Comparison of ENCODE assay signal across 10 cellular contexts in the genomic region with DNA sequence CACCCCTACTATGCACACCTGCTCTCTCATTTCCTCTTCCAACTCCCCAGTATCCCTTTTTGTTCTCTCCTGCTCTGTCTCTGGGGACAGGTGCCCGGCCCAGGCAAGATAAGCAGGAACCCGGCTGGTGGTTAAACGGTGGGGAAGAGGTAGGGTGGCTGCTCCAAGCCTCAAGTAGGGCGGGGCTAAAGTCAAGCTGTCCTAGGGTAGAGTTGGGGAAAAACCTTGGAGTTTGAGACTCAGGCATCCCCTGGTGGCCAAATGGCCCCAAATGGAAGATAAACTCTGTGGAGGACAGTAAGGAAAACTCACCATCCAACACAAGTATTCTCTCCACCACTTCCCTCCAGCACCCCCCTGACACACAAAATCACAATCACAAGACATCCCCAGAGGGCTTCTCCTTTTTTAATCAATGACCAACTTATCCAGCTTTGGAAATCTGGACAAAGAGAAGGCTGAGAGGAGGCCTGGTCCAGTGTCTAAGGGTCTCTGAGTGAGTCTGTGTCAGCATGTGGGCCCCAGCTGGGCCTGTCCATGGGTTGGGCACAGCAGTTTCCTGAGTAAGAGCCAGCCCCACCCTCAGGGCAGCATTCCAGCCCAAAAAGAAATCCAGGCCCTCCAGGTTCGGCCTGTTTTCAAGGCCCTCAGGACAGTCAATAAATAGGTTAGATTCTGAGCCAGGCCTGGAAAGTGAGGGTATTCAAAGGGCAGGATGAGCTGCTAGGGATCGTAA. TPM values are rescaled to one million over a fixed set of nuclear protein-coding genes. Genes with fewer than 3 reads are reported as not detected.
DNase-seq lines count a peak whose midpoint lies in the region; ATAC-seq, FAIRE-seq and TF ChIP-seq lines count a peak whose summit lies in the region.
"Had no signal": no experiment of that assay in that cellular context is flagged by ENCODE, and none has a peak within 500 bp of the region (broad histone marks: within the 10 kb centered on the region; RNA-seq: fewer than 3 reads in every experiment).

No MANE protein-coding gene starts in this region.

- CTCF ChIA-PET in K562 (lab: Yijun Ruan, JAX; ENCODE audit: low intra/inter-chr PET ratio) = no interaction called here

- H3K27me3 ChIP-seq in K562 (ENCODE audit: control insufficient read depth in 2 of 2, insufficient read depth in 2 of 2, low read length in 2 of 2) (no peaks in the 10 kb centered on the region), liver (ENCODE audit: control insufficient read depth in 4 of 4, insufficient read depth in 4 of 4, low read length in 3 of 4) (no peaks in the 10 kb centered on the region)

- no peak for FAIRE-seq in K562 (lab: Jason Lieb, UNC)

- H3K4me1 ChIP-seq in K562 (replicated peaks in 1 of 2; ENCODE audit: control insufficient read depth in 2 of 2, insufficient read depth in 2 of 2, low read length in 2 of 2) (peaks cover 8 to 11% of the 10 kb centered on the region in 2 experiments; a peak in 3 of 5 replicates), liver (ENCODE audit: control insufficient read depth in 4 of 4, insufficient read depth in 4 of 4, low read length in 3 of 4) (peaks cover 6 to 38% (median 19%) of the 10 kb centered on the region in 4 donors)

- H2AFZ ChIP-seq in K562 (ENCODE audit: low read depth, low read length) = no peak overlapping the region

- intact Hi-C loops in K562 (cut with micrococcal nuclease) = no loop called here

- POLR2A ChIA-PET in K562 (lab: Yijun Ruan, JAX) = interaction anchor here (0.7 kb wide), 1 partner anchor 542 kb away, joined by 3 read pairs; no protein-coding TSS in a partner anchor

- no TSS peak for BruUV-seq in K562 (replicated peaks; lab: Mats Ljungman, UMichigan)

- TF ChIP-seq RAD21 in K562 (CRISPR knock-in tag; conservative IDR thresholded peaks at IDR 0.05 in 1 of 2, IDR thresholded peaks at IDR 0.05 in 1 of 2) = 0 out of 4 replicates have a peak, but pooled peaks of 1 of the 2 experiments have one; percentile 19
- no peak for TF ChIP-seq RAD21 in liver (IDR thresholded peaks at IDR 0.05)

- no peak overlapping the region for H3K4me3 ChIP-seq in K562
- no peak overlapping the region for H3K4me3 ChIP-seq in liver (ENCODE audit: low read depth in 1 of 3, low read length in 3 of 3)

- H3K9ac ChIP-seq in K562 (ENCODE audit: insufficient read depth in 1 of 2, low read depth in 2 of 2, low read length in 2 of 2) (0 out of 4 replicates have a peak overlapping the region, but pooled peaks of 1 of the 2 experiments have one; percentile 45), liver (ENCODE audit: low read depth in 1 of 2, low read length in 2 of 2) (no peak overlapping the region)

- no peak overlapping the region for H3K4me2 ChIP-seq in K562 (ENCODE audit: insufficient read depth, low read length)

- peak; percentile 30 for DNase-seq in AG08395 (ENCODE audit: low spot score)
- peak in 3 of 4 experiments; percentile 36 to 56 (median 44) for DNase-seq in K562 (ENCODE audit: extremely low read depth in 1 of 4, low spot score in 3 of 4)
- DNase-seq in activated T-cell treated with anti-CD3 and anti-CD28 coated beads for 4 hours = no peak
- DNase-seq: activated CD8-positive, alpha-beta memory T cell treated with anti-CD3 and anti-CD28 coated beads for 24 hours had no signal

- ATAC-seq in K562 = peak; percentile 51
- ATAC-seq in GM21381 (IDR thresholded peaks at IDR 0.05; ENCODE audit: unreplicated experiment) = no peak
- no peak for ATAC-seq in HG03095 (IDR thresholded peaks at IDR 0.05; ENCODE audit: unreplicated experiment)
- no peak for ATAC-seq in GM21390 (IDR thresholded peaks at IDR 0.05; ENCODE audit: unreplicated experiment)

- peaks cover 5% of the 10 kb centered on the region for H3K9me1 ChIP-seq in K562 (ENCODE audit: control insufficient read depth, insufficient read depth, low read length)

- WGBS in K562 (ENCODE audit: insufficient coverage, low coverage, missing lambda C conversion rate) = 62% methylated on average over 6 of the region's 6 CpGs
- 68% methylated on average over 6 of the region's 6 CpGs for WGBS in liver

- TF ChIP-seq POLR2A in K562 (conservative IDR thresholded peaks at IDR 0.05) = no peak

- H3K79me2 ChIP-seq in K562 (ENCODE audit: control insufficient read depth, insufficient read depth, low read length) = no peaks in the 10 kb centered on the region

- TF ChIP-seq EP300 in K562 (IDR thresholded peaks at IDR 0.05; ENCODE audit: low read length) = no peak

- H3K36me3 ChIP-seq in K562 (ENCODE audit: control insufficient read depth, insufficient read depth, low read length) (peaks cover 53% of the 10 kb centered on the region), liver (ENCODE audit: control insufficient read depth in 4 of 4, insufficient read depth in 3 of 4, low read depth in 1 of 4, low read length in 3 of 4) (peaks cover 7 to 27% (median 19%) of the 10 kb centered on the region in 4 donors)

- TF ChIP-seq CTCF in GM12872 (IDR thresholded peaks at IDR 0.05; ENCODE audit: insufficient read depth, low read depth, low read length) (peak; percentile 27; the same call in 2 of the 3 replicates), K562 (IDR thresholded peaks at IDR 0.05 in 2 of 3, conservative IDR thresholded peaks at IDR 0.05 in 1 of 3; ENCODE audit: insufficient read depth in 2 of 3, low read depth in 1 of 3, low read length in 3 of 3) (peak; percentile 22 to 51 (median 39); a peak in 3 of 6 replicates), liver (IDR thresholded peaks at IDR 0.05; ENCODE audit: low read depth, low read length, missing input control) (no peak)

- H4K20me1 ChIP-seq in K562 (replicated peaks; ENCODE audit: control insufficient read depth, insufficient read depth, low read length) = no peaks in the 10 kb centered on the region; the same call in 1 of the 2 replicates

- in situ Hi-C loops in K562 (cut with MboI) = loop anchor here (25.0 kb wide), 1 partner anchor 551 kb away; no protein-coding TSS in a partner anchor

- H3K27ac ChIP-seq in K562 (ENCODE audit: extremely low read depth, low read depth, low read length) = no peak overlapping the region
- peak overlapping the region; percentile 20 to 22 for H3K27ac ChIP-seq in liver (ENCODE audit: low read depth in 1 of 2, low read length in 2 of 2)

- H3K9me3 ChIP-seq in K562 (replicated peaks; ENCODE audit: control insufficient read depth, insufficient read depth, low read depth, low read length) (no peaks in the 10 kb centered on the region), liver (ENCODE audit: control insufficient read depth in 4 of 4, low read length in 3 of 4) (no peaks in the 10 kb centered on the region)

RNA-seq across cellular contexts. Expression of gene POMGNT1, which starts 9.8 kb away (rescaled TPM):
- total RNA-seq in K562 (2011; cell fraction: chromatin; rRNA removed; ENCODE audit: low replicate concordance) = 86.0 and 173 TPM in 2 replicates
- 132 and 135 TPM in 2 replicates for total RNA-seq in K562 (2011; cell fraction: nucleolus; rRNA removed)
- total RNA-seq in K562 (2011; cell fraction: nucleoplasm; rRNA removed) = 113 and 115 TPM in 2 replicates
- total RNA-seq in K562 (2014; rRNA removed) (36.4 and 44.0 TPM in 2 replicates), K562 (2014; rRNA removed; fragmentation: Illumina TruSeq; extraction: Trizol) (30.3 and 33.8 TPM in 2 replicates), K562 (2015; rRNA removed; fragmentation: Illumina TruSeq; extraction: Trizol) (43.4 and 48.4 TPM in 2 replicates), K562 (2021) (57.9 and 58.9 TPM in 2 replicates), liver (10 to 100 TPM; 10.3 to 32.0 TPM)
- polyA plus RNA-seq in K562 (2011; rRNA removed) (42.7 and 50.7 TPM in 2 replicates), K562 (2014; fragmentation: Illumina TruSeq; extraction: Trizol) (45.6 and 47.8 TPM in 2 replicates), K562 (2014; fragmentation: Nextera tagmentation; extraction: Ambion mirVana) (10 to 100 TPM; 14.1 to 27.9 TPM), K562 (2014; rRNA removed) (37.8 and 43.5 TPM in 2 replicates), liver (10 to 100 TPM; 30.7 to 31.4 TPM)
- 44.5 and 48.5 TPM in 2 replicates for polyA plus RNA-seq in K562 (2011; cell fraction: cytosol; rRNA removed)
- polyA plus RNA-seq in K562 (2011; cell fraction: nucleus; rRNA removed) = 131 and 161 TPM in 2 replicates
- 41.3 and 59.8 TPM in 2 replicates for polyA plus RNA-seq in K562 (2012)
- 24.4 and 30.9 TPM in 2 replicates for polyA minus RNA-seq in K562 (2011; rRNA and poly(A)+ RNA removed)
- 21.5 and 24.7 TPM in 2 replicates for polyA minus RNA-seq in K562 (2011; cell fraction: cytosol; rRNA and poly(A)+ RNA removed)
- 25.7 and 38.8 TPM in 2 replicates for polyA minus RNA-seq in K562 (2011; cell fraction: nucleus; rRNA and poly(A)+ RNA removed)

RNA-seq across cellular contexts. Expression of gene P3R3URF, which starts 12.2 kb away (rescaled TPM):
- not detected in 2 replicates for total RNA-seq in K562 (2011; cell fraction: chromatin; rRNA removed; ENCODE audit: low replicate concordance)
- not detected in 2 replicates for total RNA-seq in K562 (2011; cell fraction: nucleolus; rRNA removed)
- not detected in 2 replicates for total RNA-seq in K562 (2011; cell fraction: nucleoplasm; rRNA removed)
- total RNA-seq in K562 (2014; rRNA removed) (not detected in 2 replicates), K562 (2014; rRNA removed; fragmentation: Illumina TruSeq; extraction: Trizol) (not detected in 2 replicates), K562 (2015; rRNA removed; fragmentation: Illumina TruSeq; extraction: Trizol) (not detected in 2 replicates), K562 (2021) (not detected in 2 replicates), liver (not detected)
- polyA plus RNA-seq in K562 (2011; rRNA removed) (not detected in 2 replicates), K562 (2014; fragmentation: Illumina TruSeq; extraction: Trizol) (not detected in 2 replicates), K562 (2014; fragmentation: Nextera tagmentation; extraction: Ambion mirVana) (not detected), K562 (2014; rRNA removed) (not detected in 2 replicates), liver (not detected)
- not detected in 2 replicates for polyA plus RNA-seq in K562 (2011; cell fraction: cytosol; rRNA removed)
- not detected in 2 replicates for polyA plus RNA-seq in K562 (2011; cell fraction: nucleus; rRNA removed)
- polyA plus RNA-seq in K562 (2012) = not detected in 2 replicates
- not detected in 2 replicates for polyA minus RNA-seq in K562 (2011; rRNA and poly(A)+ RNA removed)
- polyA minus RNA-seq in K562 (2011; cell fraction: cytosol; rRNA and poly(A)+ RNA removed) = not detected in 2 replicates
- not detected in 2 replicates for polyA minus RNA-seq in K562 (2011; cell fraction: nucleus; rRNA and poly(A)+ RNA removed)
- total RNA-seq: posterior vena cava had no signal

RNA-seq across cellular contexts. Expression of gene TSPAN1, which starts 13.6 kb away (rescaled TPM):
- total RNA-seq in K562 (2011; cell fraction: chromatin; rRNA removed; ENCODE audit: low replicate concordance) = not detected in 2 replicates
- 0.53 TPM in 1 of 2 replicates, not detected in the other for total RNA-seq in K562 (2011; cell fraction: nucleolus; rRNA removed)
- not detected in 2 replicates for total RNA-seq in K562 (2011; cell fraction: nucleoplasm; rRNA removed)
- not detected in 2 replicates for total RNA-seq in K562 (2014; rRNA removed)
- not detected in 2 replicates for total RNA-seq in K562 (2014; rRNA removed; fragmentation: Illumina TruSeq; extraction: Trizol)
- total RNA-seq in K562 (2015; rRNA removed; fragmentation: Illumina TruSeq; extraction: Trizol) = not detected in 2 replicates
- total RNA-seq in K562 (2021) = 0.38 and 0.58 TPM in 2 replicates
- not detected in 2 replicates for polyA plus RNA-seq in K562 (2011; rRNA removed)
- polyA plus RNA-seq in K562 (2011; cell fraction: cytosol; rRNA removed) = not detected in 2 replicates
- 0.20 TPM in 1 of 2 replicates, not detected in the other for polyA plus RNA-seq in K562 (2011; cell fraction: nucleus; rRNA removed)
- polyA plus RNA-seq in K562 (2012) = 0.07 and 0.22 TPM in 2 replicates
- not detected in 2 replicates for polyA plus RNA-seq in K562 (2014; fragmentation: Illumina TruSeq; extraction: Trizol)
- polyA plus RNA-seq in K562 (2014; fragmentation: Nextera tagmentation; extraction: Ambion mirVana) = not detected
- not detected in 2 replicates for polyA plus RNA-seq in K562 (2014; rRNA removed)
- polyA minus RNA-seq in K562 (2011; rRNA and poly(A)+ RNA removed) = not detected in 2 replicates
- not detected in 2 replicates for polyA minus RNA-seq in K562 (2011; cell fraction: cytosol; rRNA and poly(A)+ RNA removed)
- polyA minus RNA-seq in K562 (2011; cell fraction: nucleus; rRNA and poly(A)+ RNA removed) = not detected in 2 replicates
- 1 to 10 TPM in 1 of 2 donors, under 1 TPM in 1; 0.33 to 2.4 TPM for total RNA-seq in liver
- 1 to 10 TPM; 1.7 to 7.0 TPM for polyA plus RNA-seq in liver

RNA-seq across cellular contexts. Expression of gene LURAP1, which starts 14.7 kb away (rescaled TPM):
- total RNA-seq in K562 (2011; cell fraction: chromatin; rRNA removed; ENCODE audit: low replicate concordance) = 1.6 and 3.1 TPM in 2 replicates
- 2.5 and 3.2 TPM in 2 replicates for total RNA-seq in K562 (2011; cell fraction: nucleolus; rRNA removed)
- 2.6 and 3.4 TPM in 2 replicates for total RNA-seq in K562 (2011; cell fraction: nucleoplasm; rRNA removed)
- 0.86 and 1.00 TPM in 2 replicates for total RNA-seq in K562 (2014; rRNA removed)
- total RNA-seq in K562 (2014; rRNA removed; fragmentation: Illumina TruSeq; extraction: Trizol) = 0.40 and 0.54 TPM in 2 replicates
- 0.18 and 0.34 TPM in 2 replicates for total RNA-seq in K562 (2015; rRNA removed; fragmentation: Illumina TruSeq; extraction: Trizol)
- total RNA-seq in K562 (2021) = 0.60 and 0.72 TPM in 2 replicates
- 0.76 and 1.1 TPM in 2 replicates for polyA plus RNA-seq in K562 (2011; rRNA removed)
- 0.49 and 1.4 TPM in 2 replicates for polyA plus RNA-seq in K562 (2011; cell fraction: cytosol; rRNA removed)
- 0.97 and 1.6 TPM in 2 replicates for polyA plus RNA-seq in K562 (2011; cell fraction: nucleus; rRNA removed)
- polyA plus RNA-seq in K562 (2012) = 0.35 TPM in 2 replicates
- 0.45 and 0.54 TPM in 2 replicates for polyA plus RNA-seq in K562 (2014; fragmentation: Illumina TruSeq; extraction: Trizol)
- polyA plus RNA-seq in K562 (2014; fragmentation: Nextera tagmentation; extraction: Ambion mirVana) = under 1 TPM in 1 of 2 experiments, not detected in 1; 0.07 TPM
- 0.50 and 1.2 TPM in 2 replicates for polyA plus RNA-seq in K562 (2014; rRNA removed)
- polyA minus RNA-seq in K562 (2011; rRNA and poly(A)+ RNA removed) = 0.54 and 0.81 TPM in 2 replicates
- 0.86 TPM in 1 of 2 replicates, not detected in the other for polyA minus RNA-seq in K562 (2011; cell fraction: cytosol; rRNA and poly(A)+ RNA removed)
- 0.33 and 0.67 TPM in 2 replicates for polyA minus RNA-seq in K562 (2011; cell fraction: nucleus; rRNA and poly(A)+ RNA removed)
- total RNA-seq in liver = under 1 TPM; 0.09 to 0.50 TPM
- polyA plus RNA-seq in liver = under 1 TPM in 1 of 2 donors, not detected in 1; 0.08 TPM

RNA-seq across cellular contexts. Expression of gene PIK3R3, which starts 56.0 kb away (rescaled TPM):
- 4.0 and 7.6 TPM in 2 replicates for total RNA-seq in K562 (2011; cell fraction: chromatin; rRNA removed; ENCODE audit: low replicate concordance)
- 2.3 and 3.6 TPM in 2 replicates for total RNA-seq in K562 (2011; cell fraction: nucleolus; rRNA removed)
- total RNA-seq in K562 (2011; cell fraction: nucleoplasm; rRNA removed) = 6.5 and 7.6 TPM in 2 replicates
- 3.3 and 4.3 TPM in 2 replicates for total RNA-seq in K562 (2014; rRNA removed)
- 5.7 and 6.0 TPM in 2 replicates for total RNA-seq in K562 (2014; rRNA removed; fragmentation: Illumina TruSeq; extraction: Trizol)
- 6.7 and 7.7 TPM in 2 replicates for total RNA-seq in K562 (2015; rRNA removed; fragmentation: Illumina TruSeq; extraction: Trizol)
- total RNA-seq in K562 (2021) = 6.1 and 6.2 TPM in 2 replicates
- 5.4 and 5.5 TPM in 2 replicates for polyA plus RNA-seq in K562 (2011; rRNA removed)
- polyA plus RNA-seq in K562 (2011; cell fraction: cytosol; rRNA removed) = 1.8 and 3.9 TPM in 2 replicates
- polyA plus RNA-seq in K562 (2011; cell fraction: nucleus; rRNA removed) = 2.7 and 4.7 TPM in 2 replicates
- 2.0 and 3.8 TPM in 2 replicates for polyA plus RNA-seq in K562 (2012)
- 4.0 and 4.6 TPM in 2 replicates for polyA plus RNA-seq in K562 (2014; fragmentation: Illumina TruSeq; extraction: Trizol)
- polyA plus RNA-seq in K562 (2014; fragmentation: Nextera tagmentation; extraction: Ambion mirVana) = 1 to 10 TPM; 1.4 to 2.2 TPM
- 2.7 and 3.1 TPM in 2 replicates for polyA plus RNA-seq in K562 (2014; rRNA removed)
- 8.1 and 13.0 TPM in 2 replicates for polyA minus RNA-seq in K562 (2011; rRNA and poly(A)+ RNA removed)
- 3.2 and 3.5 TPM in 2 replicates for polyA minus RNA-seq in K562 (2011; cell fraction: cytosol; rRNA and poly(A)+ RNA removed)
- polyA minus RNA-seq in K562 (2011; cell fraction: nucleus; rRNA and poly(A)+ RNA removed) = 1.6 and 4.8 TPM in 2 replicates
- 1 to 10 TPM; 3.7 to 4.6 TPM for total RNA-seq in liver
- 1 to 10 TPM; 1.5 to 1.8 TPM for polyA plus RNA-seq in liver
